ENCODE assay signal across 1 cellular context in genomic region chr14:100473249-100473648, GRCh38.
A peak's percentile ranks its signal among the peaks of the same experiment; 100 is the strongest.
TF ChIP-seq lines count a peak whose summit lies in the region.

No MANE protein-coding gene starts in this region.

TF ChIP-seq in HepG2, 621 proteins besides CTCF, POLR2A, EP300 and RAD21 (continued from another document):
- TF ChIP-seq DDIT3 (CRISPR knock-in tag; IDR thresholded peaks at IDR 0.05) (no peak), MXI1 (IDR thresholded peaks at IDR 0.05; ENCODE audit: borderline replicate concordance, low read depth, low read length) (no peak), PHF21A (CRISPR knock-in tag; IDR thresholded peaks at IDR 0.05) (no peak), ZNF629 (CRISPR knock-in tag; conservative IDR thresholded peaks at IDR 0.05) (peak; percentile 54), ZNF746 (CRISPR knock-in tag; IDR thresholded peaks at IDR 0.05) (no peak)
